In genomic region chr1:240765732-240766363, GRCh38 we compare ENCODE assay signal across 15 cellular contexts.
DNase-seq lines count a peak whose midpoint lies in the region; ATAC-seq, FAIRE-seq and TF ChIP-seq lines count a peak whose summit lies in the region.
"Had no signal": no experiment of that assay in that cellular context is flagged by ENCODE, and none has a peak within 500 bp of the region (broad histone marks: within the 10 kb centered on the region; RNA-seq: fewer than 3 reads in every experiment).

No MANE protein-coding gene starts in this region.

- H3K4me3 ChIP-seq in ACC112 (ENCODE audit: low read depth, low read length) (no peak overlapping the region; the same call in 1 of the 2 replicates), astrocyte (ENCODE audit: insufficient read depth, low read depth, low read length) (no peak overlapping the region), thyroid gland (replicated peaks in 1 of 3) (no peak overlapping the region)
- H3K4me3 ChIP-seq: lower lobe of right lung had no signal

- H3K27ac ChIP-seq in ACC112 (ENCODE audit: low read depth, low read length) (peak overlapping the region; percentile 60), astrocyte (ENCODE audit: low read depth, low read length) (peak overlapping the region; percentile 82), thyroid gland (no peak overlapping the region)
- H3K27ac ChIP-seq: lower lobe of right lung had no signal

- DNase-seq in HFFc6, result peak; percentile 78
- peak; percentile 87 for DNase-seq in astrocyte (ENCODE audit: low read depth)
- peak; percentile 67 for DNase-seq in islet precursor cell
- DNase-seq in thyroid gland, result no peak
- DNase-seq in T-helper 2 cell treated with Interferon-gamma antibody and Interleukin-4, amounts not matched to agents 5 μg/mL and 100 μg/mL, for 36 hours (ENCODE audit: low spot score), result no peak
- DNase-seq: activated CD4-positive, alpha-beta T cell treated with anti-CD3 and anti-CD28 coated beads for 4 hours; lower lobe of right lung; NCI-H510A; substantia nigra had no signal

- H3K9me3 ChIP-seq in astrocyte (ENCODE audit: insufficient read depth, low read depth, low read length) (peaks cover 4% of the 10 kb centered on the region), thyroid gland (no peaks in the 10 kb centered on the region)
- H3K9me3 ChIP-seq: lower lobe of right lung had no signal

- no peak for ATAC-seq in HG03175 (IDR thresholded peaks at IDR 0.05; ENCODE audit: unreplicated experiment)
- no peak for ATAC-seq in GM18909 (IDR thresholded peaks at IDR 0.05; ENCODE audit: poor library complexity, unreplicated experiment)
- ATAC-seq: lower lobe of right lung had no signal

- peak overlapping the region; percentile 62 for H3K4me3 Mint-ChIP-seq in HFFc6
- no peak overlapping the region for H3K4me3 Mint-ChIP-seq in astrocyte (ENCODE audit: unreplicated experiment)
- H3K4me3 Mint-ChIP-seq in T-helper 2 cell treated with Interferon-gamma antibody and Interleukin-4, amounts not matched to agents 5 μg/mL and 100 μg/mL, for 36 hours, result no peak overlapping the region
- H3K4me3 Mint-ChIP-seq: activated T-helper 1 cell treated with anti-CD3 and anti-CD28 coated beads, Interleukin-12 subunit alpha, Interleukin-12 subunit beta, Interleukin-2, Interleukin-4 antibody, amounts not matched to agents 30 ng/mL and 10 ng/mL and 1 ng/mL, durations not matched to agents 14 hours and 24 hours and 36 hours; B cell had no signal

- H3K36me3 ChIP-seq in ACC112 (ENCODE audit: insufficient read depth, low read length) (no peaks in the 10 kb centered on the region), astrocyte (ENCODE audit: insufficient read depth, low read length) (no peaks in the 10 kb centered on the region), thyroid gland (no peaks in the 10 kb centered on the region)
- H3K36me3 ChIP-seq: lower lobe of right lung had no signal

- peaks cover 16% of the 10 kb centered on the region for H3K9me3 Mint-ChIP-seq in HFFc6
- peaks cover 3% of the 10 kb centered on the region for H3K9me3 Mint-ChIP-seq in astrocyte (ENCODE audit: unreplicated experiment)
- no peaks in the 10 kb centered on the region for H3K9me3 Mint-ChIP-seq in T-helper 2 cell treated with Interferon-gamma antibody and Interleukin-4, amounts not matched to agents 5 μg/mL and 100 μg/mL, for 36 hours
- H3K9me3 Mint-ChIP-seq: activated T-helper 1 cell treated with anti-CD3 and anti-CD28 coated beads, Interleukin-12 subunit alpha, Interleukin-12 subunit beta, Interleukin-2, Interleukin-4 antibody, amounts not matched to agents 30 ng/mL and 10 ng/mL and 1 ng/mL, durations not matched to agents 14 hours and 24 hours and 36 hours had no signal

- H3K27me3 Mint-ChIP-seq in HFFc6 (ENCODE audit: insufficient read depth) (peaks cover 4% of the 10 kb centered on the region), astrocyte (ENCODE audit: low read depth, unreplicated experiment) (no peaks in the 10 kb centered on the region)
- no peaks in the 10 kb centered on the region for H3K27me3 Mint-ChIP-seq in T-helper 2 cell treated with Interferon-gamma antibody and Interleukin-4, amounts not matched to agents 5 μg/mL and 100 μg/mL, for 36 hours (ENCODE audit: low read depth)
- H3K27me3 Mint-ChIP-seq: B cell, progenitor cell of endocrine pancreas had no signal

- TF ChIP-seq CTCF in HFFc6 (IDR thresholded peaks at IDR 0.05), result no peak
- TF ChIP-seq CTCF in astrocyte (IDR thresholded peaks at IDR 0.05; ENCODE audit: insufficient read depth, low read depth, low read length), result no peak
- TF ChIP-seq CTCF in thyroid gland (IDR thresholded peaks at IDR 0.05), result no peak

- H3K27me3 ChIP-seq in ACC112 (ENCODE audit: insufficient read depth, low read length) (no peaks in the 10 kb centered on the region), astrocyte (ENCODE audit: insufficient read depth, low read length) (no peaks in the 10 kb centered on the region), thyroid gland (no peaks in the 10 kb centered on the region)

- H3K4me1 Mint-ChIP-seq in HFFc6 (ENCODE audit: low read depth), result peaks cover 62% of the 10 kb centered on the region
- peaks cover 24% of the 10 kb centered on the region for H3K4me1 Mint-ChIP-seq in astrocyte (ENCODE audit: low read depth, unreplicated experiment)
- no peaks in the 10 kb centered on the region for H3K4me1 Mint-ChIP-seq in T-helper 2 cell treated with Interferon-gamma antibody and Interleukin-4, amounts not matched to agents 5 μg/mL and 100 μg/mL, for 36 hours (ENCODE audit: low read depth)
- H3K4me1 Mint-ChIP-seq: B cell had no signal

- H2AFZ ChIP-seq in ACC112 (ENCODE audit: low read length, unreplicated experiment) (peak overlapping the region; percentile 39), astrocyte (ENCODE audit: low read depth, low read length) (no peak overlapping the region)

- H3K27ac Mint-ChIP-seq in HFFc6, result peak overlapping the region; percentile 93
- peak overlapping the region; percentile 96 for H3K27ac Mint-ChIP-seq in astrocyte (ENCODE audit: unreplicated experiment)
- no peak overlapping the region for H3K27ac Mint-ChIP-seq in T-helper 2 cell treated with Interferon-gamma antibody and Interleukin-4, amounts not matched to agents 5 μg/mL and 100 μg/mL, for 36 hours
- H3K27ac Mint-ChIP-seq: activated T-helper 1 cell treated with anti-CD3 and anti-CD28 coated beads, Interleukin-12 subunit alpha, Interleukin-12 subunit beta, Interleukin-2, Interleukin-4 antibody, amounts not matched to agents 30 ng/mL and 10 ng/mL and 1 ng/mL, durations not matched to agents 14 hours and 24 hours and 36 hours; B cell; progenitor cell of endocrine pancreas had no signal

- H3K36me3 Mint-ChIP-seq in HFFc6 (ENCODE audit: low read depth) (peaks cover 36% of the 10 kb centered on the region), astrocyte (ENCODE audit: low read depth, unreplicated experiment) (no peaks in the 10 kb centered on the region)
- H3K36me3 Mint-ChIP-seq in T-helper 2 cell treated with Interferon-gamma antibody and Interleukin-4, amounts not matched to agents 5 μg/mL and 100 μg/mL, for 36 hours (ENCODE audit: low read depth), result no peaks in the 10 kb centered on the region

- WGBS in thyroid gland, 2 donors, result 47 to 55% methylated on average over 5 of the region's 5 CpGs

- H4K20me1 ChIP-seq in astrocyte (ENCODE audit: insufficient read depth, low read length), result no peaks in the 10 kb centered on the region

- peak overlapping the region; percentile 67 for H3K9ac ChIP-seq in astrocyte (ENCODE audit: low read length)

- intact Hi-C loops in thyroid gland (cut with DNase I), result no loop called here

- no peak for TF ChIP-seq POLR2A in thyroid gland (IDR thresholded peaks at IDR 0.05)

- H3K4me1 ChIP-seq in ACC112 (ENCODE audit: control insufficient read depth, insufficient read depth, low read length, unreplicated experiment) (peaks cover 18% of the 10 kb centered on the region), astrocyte (ENCODE audit: insufficient read depth, low read length) (peaks cover 13% of the 10 kb centered on the region), thyroid gland (no peaks in the 10 kb centered on the region)
- H3K4me1 ChIP-seq: lower lobe of right lung had no signal

- H3K79me2 ChIP-seq in ACC112 (ENCODE audit: control insufficient read depth, insufficient read depth, low read length, unreplicated experiment) (no peaks in the 10 kb centered on the region), astrocyte (ENCODE audit: insufficient read depth, low read length) (no peaks in the 10 kb centered on the region)

- H3K4me2 ChIP-seq in astrocyte (ENCODE audit: low read length), result peak overlapping the region; percentile 68

- FAIRE-seq in astrocyte (lab: Jason Lieb, UNC), result peak; percentile 76

Comparison
In these comparisons a context has a peak if more than half of its experiments do, and no peak if none do; other contexts are left out.
1. H3K27ac ChIP-seq: peak in ACC112 (single experiment) and astrocyte (single experiment); none in thyroid gland (0 of 3).
2. DNase-seq: peak in HFFc6 (single experiment), astrocyte (single experiment) and islet precursor cell (single experiment); none in thyroid gland (0 of 2) and T-helper 2 cell treated with Interferon-gamma antibody and Interleukin-4, amounts not matched to agents 5 μg/mL and 100 μg/mL, for 36 hours (single experiment).